ENCODE assay signal across 13 cellular contexts in genomic region chr6:24554474-24554873, GRCh38.
"Had no signal": no experiment of that assay in that cellular context is flagged by ENCODE, and none has a peak within 500 bp of the region (broad histone marks: within the 10 kb centered on the region; RNA-seq: fewer than 3 reads in every experiment).

No MANE protein-coding gene starts in this region.

- H3K9me3 ChIP-seq: left ventricle myocardium inferior, pancreas had no signal

- ATAC-seq: pancreas; stimulated activated naive CD8-positive, alpha-beta T cell treated with anti-CD3 and anti-CD28 coated beads, Interleukin-15, amount 100 ng/mL, for 72 hours had no signal

- DNase-seq: activated CD4-positive, alpha-beta T cell treated with anti-CD3 and anti-CD28 coated beads, Interleukin-2, amount 10 ng/mL, durations not matched to agents 7 days and 5 days; activated CD8-positive, alpha-beta memory T cell treated with anti-CD3 and anti-CD28 coated beads, Interleukin-2, amount 50 U/mL, for 48 hours; activated naive CD8-positive, alpha-beta T cell treated with anti-CD3 and anti-CD28 coated beads, Interleukin-2, amount 10 ng/mL, durations not matched to agents 7 days and 5 days; central memory CD4-positive, alpha-beta T cell; foreskin fibroblast; hypothalamus; kidney; left ventricle myocardium inferior; naive B cell; pancreas; stimulated activated CD4-positive, alpha-beta T cell treated with anti-CD3 and anti-CD28 coated beads, Interleukin-1b, Interleukin-23, amount 100 ng/mL, for 48 hours; stimulated activated naive CD8-positive, alpha-beta T cell treated with anti-CD3 and anti-CD28 coated beads, Interleukin-15, amount 100 ng/mL, for 72 hours had no signal

- H3K36me3 ChIP-seq: left ventricle myocardium inferior, pancreas had no signal

- H3K4me1 ChIP-seq: left ventricle myocardium inferior, pancreas had no signal

- H3K27ac ChIP-seq: coronary artery, left ventricle myocardium inferior, pancreas had no signal

- H3K4me3 ChIP-seq: coronary artery, left ventricle myocardium inferior, pancreas had no signal

- H3K27me3 ChIP-seq: pancreas had no signal
